Comparison of ENCODE assay signal across 8 cellular contexts in genomic region chr5:88502179-88503064, GRCh38.
DNase-seq lines count a peak whose midpoint lies in the region; ATAC-seq and TF ChIP-seq lines count a peak whose summit lies in the region.

No MANE protein-coding gene starts in this region.

- peak in 1 of 7 experiments; percentile 2 for DNase-seq in CD8-positive, alpha-beta T cell
- DNase-seq in activated naive CD4-positive, alpha-beta T cell treated with anti-CD3 and anti-CD28 coated beads, Interleukin-2, amount 50 U/mL, for 72 hours (ENCODE audit: low spot score in 2 of 2) = no peak
- no peak for DNase-seq in lower leg skin (ENCODE audit: low spot score in 2 of 2)
- no peak for DNase-seq in uterus
- DNase-seq in HCEC 1CT = no peak
- DNase-seq in NCI-H1105 treated with DMSO at 0.1 percent for 48 hours (lab: John Stamatoyannopoulos, UW) = no peak

- H3K9me3 ChIP-seq in CD8-positive, alpha-beta T cell (ENCODE audit: low read length) = no peaks in the 10 kb centered on the region
- H3K9me3 ChIP-seq in uterus = no peaks in the 10 kb centered on the region

- ATAC-seq in CD8-positive, alpha-beta T cell = peak; percentile 85
- ATAC-seq in GM19372 (IDR thresholded peaks at IDR 0.05; ENCODE audit: low read depth, unreplicated experiment) (peak; percentile 73), HG03342 (IDR thresholded peaks at IDR 0.05; ENCODE audit: unreplicated experiment) (peak; percentile 89)
- peak; percentile 76 to 79 for ATAC-seq in activated naive CD4-positive, alpha-beta T cell treated with anti-CD3 and anti-CD28 coated beads, Interleukin-2, amount 50 U/mL, for 72 hours

- peak overlapping the region; percentile 92 for H3K4me3 Mint-ChIP-seq in CD8-positive, alpha-beta T cell

- POLR2A ChIA-PET in CD8-positive, alpha-beta T cell (lab: Charles Lee) = no interaction called here

- CTCF ChIA-PET in CD8-positive, alpha-beta T cell (lab: Charles Lee) = no interaction called here

- H3K27me3 Mint-ChIP-seq in CD8-positive, alpha-beta T cell (ENCODE audit: low read depth) = peaks cover 4% of the 10 kb centered on the region

- H3K27ac ChIP-seq in CD8-positive, alpha-beta T cell (ENCODE audit: low read depth, low read length) = peak overlapping the region; percentile 56
- H3K27ac ChIP-seq in uterus = peak overlapping the region in 1 of 2 donors; percentile 55

- no peak for TF ChIP-seq POLR2A in lower leg skin (IDR thresholded peaks at IDR 0.05)
- no peak for TF ChIP-seq POLR2A in uterus (IDR thresholded peaks at IDR 0.05)

- H3K36me3 Mint-ChIP-seq in CD8-positive, alpha-beta T cell = peaks cover 5% of the 10 kb centered on the region
- peaks cover 0 to 8% of the 10 kb centered on the region in 2 donors for H3K36me3 Mint-ChIP-seq in activated naive CD4-positive, alpha-beta T cell treated with anti-CD3 and anti-CD28 coated beads, Interleukin-2, amount 50 U/mL, for 72 hours

- no peaks in the 10 kb centered on the region for H3K27me3 ChIP-seq in CD8-positive, alpha-beta T cell (ENCODE audit: insufficient read depth, low read length)
- H3K27me3 ChIP-seq in uterus = no peaks in the 10 kb centered on the region

- H3K4me1 Mint-ChIP-seq in CD8-positive, alpha-beta T cell (ENCODE audit: low read depth) = peaks cover 16% of the 10 kb centered on the region

- H3K36me3 ChIP-seq in CD8-positive, alpha-beta T cell (ENCODE audit: insufficient read depth, low read length) = no peaks in the 10 kb centered on the region
- H3K36me3 ChIP-seq in uterus = no peaks in the 10 kb centered on the region

- no peaks in the 10 kb centered on the region for H3K9me3 Mint-ChIP-seq in CD8-positive, alpha-beta T cell
- no peaks in the 10 kb centered on the region for H3K9me3 Mint-ChIP-seq in activated naive CD4-positive, alpha-beta T cell treated with anti-CD3 and anti-CD28 coated beads, Interleukin-2, amount 50 U/mL, for 72 hours

- TF ChIP-seq CTCF in CD8-positive, alpha-beta T cell (IDR thresholded peaks at IDR 0.05) = no peak
- TF ChIP-seq CTCF in lower leg skin (IDR thresholded peaks at IDR 0.05) (no peak), uterus (IDR thresholded peaks at IDR 0.05) (no peak)

- peaks cover 6% of the 10 kb centered on the region for H3K4me1 ChIP-seq in CD8-positive, alpha-beta T cell (ENCODE audit: insufficient read depth, low read length)
- no peaks in the 10 kb centered on the region for H3K4me1 ChIP-seq in uterus

- WGBS in lower leg skin, 2 donors = 36 to 46% methylated on average over 6 of the region's 6 CpGs

- H3K27ac Mint-ChIP-seq in CD8-positive, alpha-beta T cell = peak overlapping the region; percentile 94
- H3K27ac Mint-ChIP-seq in activated naive CD4-positive, alpha-beta T cell treated with anti-CD3 and anti-CD28 coated beads, Interleukin-2, amount 50 U/mL, for 72 hours = peak overlapping the region; percentile 80 to 93

- intact Hi-C loops in CD8-positive, alpha-beta T cell (cut with DNase I, micrococcal nuclease) = no loop called here
- intact Hi-C loops in lower leg skin (cut with DNase I; ENCODE audit: low total_unique reads) (no loop called here), uterus (cut with DNase I; ENCODE audit: low total_unique reads) (no loop called here)

- H3K4me3 ChIP-seq in CD8-positive, alpha-beta T cell (ENCODE audit: low read depth, low read length) = peak overlapping the region; percentile 62
- peak overlapping the region; percentile 23 for H3K4me3 ChIP-seq in lower leg skin (ENCODE audit: low read depth, poor library complexity, severe bottlenecking)
- H3K4me3 ChIP-seq in uterus = peak overlapping the region; percentile 27 to 36
